Comparison of ENCODE assay signal across 24 cellular contexts in the genomic region with DNA sequence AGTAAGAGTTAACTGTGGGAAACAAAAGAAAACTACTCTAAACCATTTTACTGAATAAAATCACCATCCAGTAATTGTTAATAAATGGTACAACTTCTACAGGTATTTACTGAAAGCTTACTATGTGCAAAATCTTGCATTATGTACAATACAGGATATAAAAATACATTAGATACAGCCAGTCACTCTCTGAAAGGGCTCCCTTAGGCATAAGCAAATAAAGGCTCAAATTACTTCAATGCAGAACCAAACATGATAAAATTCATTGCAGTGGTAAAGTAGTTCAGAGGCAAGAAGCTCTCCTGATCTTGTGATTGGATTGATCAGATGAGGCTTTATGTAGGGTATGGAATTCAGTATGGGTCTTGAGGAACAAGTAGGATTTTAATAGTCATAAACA.
DNase-seq lines count a peak whose midpoint lies in the region; ATAC-seq, FAIRE-seq and TF ChIP-seq lines count a peak whose summit lies in the region.
"Had no signal": no experiment of that assay in that cellular context is flagged by ENCODE, and none has a peak within 500 bp of the region (broad histone marks: within the 10 kb centered on the region; RNA-seq: fewer than 3 reads in every experiment).

No MANE protein-coding gene starts in this region.

- H2AFZ ChIP-seq in PC-3 (ENCODE audit: low read length): no peak overlapping the region

- H3K9ac ChIP-seq in PC-3 (ENCODE audit: low read length): no peak overlapping the region
- no peak overlapping the region for H3K9ac ChIP-seq in kidney (ENCODE audit: low read length in 2 of 2)
- H3K9ac ChIP-seq: BLaER1 treated with 17β-estradiol and CSF1 and Interleukin-3, amounts not matched to agents 10 nM and 100 nM had no signal

- H4K20me1 ChIP-seq in PC-3 (ENCODE audit: low read length): no peaks in the 10 kb centered on the region
- H4K20me1 ChIP-seq: BLaER1 treated with 17β-estradiol and CSF1 and Interleukin-3, amounts not matched to agents 10 nM and 100 nM had no signal

- no peak overlapping the region for H3K27ac ChIP-seq in PC-3 (ENCODE audit: low read length)
- H3K27ac ChIP-seq in kidney (ENCODE audit: low read depth in 2 of 2, low read length in 2 of 2): no peak overlapping the region
- H3K27ac ChIP-seq: A549; BLaER1 treated with 17β-estradiol and CSF1 and Interleukin-3, amounts not matched to agents 10 nM and 100 nM; C4-2B had no signal

- ATAC-seq in PC-3: peak; percentile 98
- ATAC-seq in GM19467 (IDR thresholded peaks at IDR 0.05; ENCODE audit: unreplicated experiment): no peak
- ATAC-seq: A549; CD8-positive, alpha-beta T cell; GM12878 had no signal

- TF ChIP-seq CTCF in D721Med (IDR thresholded peaks at IDR 0.05; ENCODE audit: insufficient read depth, missing control alignments) (no peak), PC-3 (conservative IDR thresholded peaks at IDR 0.05; ENCODE audit: low read depth, low read length) (no peak), kidney (IDR thresholded peaks at IDR 0.05; ENCODE audit: borderline replicate concordance, extremely low read depth, insufficient read depth) (no peak)

- intact Hi-C loops in PC-3 (cut with micrococcal nuclease) (no loop called here), kidney (cut with DNase I) (no loop called here)

- H3K9me2 ChIP-seq in PC-3 (replicated peaks; ENCODE audit: low read length): no peaks in the 10 kb centered on the region

- CTCF ChIA-PET in PC-3 (lab: Charles Lee): no interaction called here

- H3F3A ChIP-seq in PC-3 (ENCODE audit: low read length, unreplicated experiment): no peaks in the 10 kb centered on the region

- H3K79me2 ChIP-seq in PC-3 (ENCODE audit: low read length): no peaks in the 10 kb centered on the region

- DNase-seq in D721Med (ENCODE audit: insufficient read length, low spot score) (no peak), PC-3 (peak; percentile 22), kidney (no peak), NCI-H2196 (lab: John Stamatoyannopoulos, UW; ENCODE audit: unreplicated experiment) (no peak)
- DNase-seq in activated CD4-positive, CD25-positive, alpha-beta regulatory T cell treated with anti-CD3 and anti-CD28 coated beads, Interleukin-2, amount 50 U/mL, for 72 hours: no peak
- DNase-seq: AML-193; Caco-2; Calu3; CD4-positive, alpha-beta T cell; CD8-positive, alpha-beta T cell; DMS 273 treated with DMSO at 0.1 percent for 48 hours; DMS153; DMS53; DMS79; DND-41; EL; GDM1 had no signal

- H3K4me3 ChIP-seq in PC-3 (ENCODE audit: low read length): no peak overlapping the region
- no peak overlapping the region for H3K4me3 ChIP-seq in kidney (ENCODE audit: low read length in 2 of 2)
- H3K4me3 ChIP-seq: A549; BLaER1 treated with 17β-estradiol and CSF1 and Interleukin-3, amounts not matched to agents 10 nM and 100 nM; GM12878 had no signal

- no TSS peak for BruUV-seq in PC-3 (replicated peaks; lab: Mats Ljungman, UMichigan)

- no peaks in the 10 kb centered on the region for H3K36me3 ChIP-seq in PC-3 (ENCODE audit: low read depth, low read length)
- H3K36me3 ChIP-seq in kidney (ENCODE audit: control insufficient read depth in 1 of 2, insufficient read depth in 2 of 2, low read length in 2 of 2): no peaks in the 10 kb centered on the region
- H3K36me3 ChIP-seq: BLaER1 treated with 17β-estradiol and CSF1 and Interleukin-3, amounts not matched to agents 10 nM and 100 nM had no signal

- POLR2A ChIA-PET in PC-3 (lab: Charles Lee; ENCODE audit: unreplicated experiment): no interaction called here

- H3K9me3 ChIP-seq in PC-3 (ENCODE audit: low read length): no peaks in the 10 kb centered on the region
- H3K9me3 ChIP-seq in kidney (ENCODE audit: control insufficient read depth in 1 of 2, low read length in 2 of 2): no peaks in the 10 kb centered on the region
- H3K9me3 ChIP-seq: A549, Caco-2 had no signal

- H3K27me3 ChIP-seq in PC-3 (ENCODE audit: low read length): no peaks in the 10 kb centered on the region
- H3K27me3 ChIP-seq: BLaER1 treated with 17β-estradiol and CSF1 and Interleukin-3, amounts not matched to agents 10 nM and 100 nM had no signal

- FAIRE-seq in D721Med (lab: Jason Lieb, UNC): peak; percentile 46
- peak; percentile 3 for FAIRE-seq in kidney (lab: Jason Lieb, UNC)
- FAIRE-seq: GM12892, GM18507 had no signal

- H3K4me1 ChIP-seq in PC-3 (ENCODE audit: insufficient read depth, low read length) (peaks cover 9% of the 10 kb centered on the region), kidney (ENCODE audit: control insufficient read depth in 1 of 2, insufficient read depth in 1 of 2, low read depth in 1 of 2, low read length in 2 of 2) (no peaks in the 10 kb centered on the region)
- H3K4me1 ChIP-seq: A549; BLaER1 treated with 17β-estradiol and CSF1 and Interleukin-3, amounts not matched to agents 10 nM and 100 nM; Caco-2 had no signal

- H3K4me2 ChIP-seq in PC-3 (ENCODE audit: low read length): no peak overlapping the region
- H3K4me2 ChIP-seq: A549; BLaER1 treated with 17β-estradiol and CSF1 and Interleukin-3, amounts not matched to agents 10 nM and 100 nM had no signal
